In the genomic region with DNA sequence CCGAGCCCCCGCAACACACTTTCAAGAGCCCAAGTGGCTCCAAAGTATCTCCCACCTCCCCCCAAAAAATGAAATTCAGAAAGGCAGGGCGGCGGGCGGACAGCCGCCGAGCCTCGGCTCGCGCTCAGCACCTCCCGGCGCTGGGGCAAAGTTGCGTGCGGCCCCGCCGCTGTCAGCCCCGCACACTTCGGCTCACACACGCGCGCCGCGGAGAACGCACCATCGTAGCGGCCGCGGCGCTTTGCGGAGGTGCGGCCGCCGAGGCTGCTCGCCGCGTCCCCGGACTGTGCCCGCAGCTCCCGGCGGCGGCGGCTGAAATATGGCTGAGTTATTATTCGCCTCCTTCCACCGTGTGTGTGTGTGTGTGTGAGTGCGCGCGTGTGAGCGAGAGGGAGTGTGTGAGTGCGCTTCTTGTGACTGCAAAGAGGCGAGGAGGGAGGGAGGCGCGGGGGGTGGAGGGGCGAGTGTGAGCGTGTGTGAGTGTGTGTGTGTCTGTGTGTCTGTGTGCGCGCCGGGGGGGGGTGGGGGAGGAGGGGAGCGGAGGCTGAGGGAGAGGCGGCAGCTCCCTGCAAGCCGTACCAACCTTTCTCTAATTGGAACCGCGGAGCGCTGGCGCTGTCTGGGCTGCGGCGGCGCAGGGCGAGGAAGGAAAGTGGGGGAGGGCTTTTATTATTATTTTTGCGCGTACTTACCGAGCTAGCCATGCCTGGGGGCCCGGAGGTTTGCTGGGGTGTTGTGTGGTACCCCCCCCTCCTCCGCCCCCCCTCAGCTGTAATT, we compare ENCODE assay signal across 8 cellular contexts. TPM values are rescaled to one million over a fixed set of nuclear protein-coding genes. Genes with fewer than 3 reads are reported as not detected.
A peak's percentile ranks its signal among the peaks of the same experiment; 100 is the strongest.
DNase-seq lines count a peak whose midpoint lies in the region; ATAC-seq and TF ChIP-seq lines count a peak whose summit lies in the region.

No MANE protein-coding gene starts in this region.

- peak overlapping the region; percentile 100 for H3K4me3 Mint-ChIP-seq in activated CD8-positive, alpha-beta memory T cell treated with anti-CD3 and anti-CD28 coated beads, Interleukin-2, amount 10 ng/mL, durations not matched to agents 7 days and 5 days
- H3K4me3 Mint-ChIP-seq in endodermal cell (peak overlapping the region; percentile 75), mesothelial cell of epicardium (peak overlapping the region; percentile 95)

- peak overlapping the region; percentile 23 for H3K9ac ChIP-seq in endodermal cell (ENCODE audit: extremely low read depth, low read length, poor library complexity, severe bottlenecking)

- ATAC-seq in HG02763 (IDR thresholded peaks at IDR 0.05; ENCODE audit: unreplicated experiment), result peak; percentile 9
- peak; percentile 26 for ATAC-seq in activated CD8-positive, alpha-beta memory T cell treated with anti-CD3 and anti-CD28 coated beads, Interleukin-2, amount 10 ng/mL, durations not matched to agents 7 days and 5 days

- H3K36me3 Mint-ChIP-seq in activated CD8-positive, alpha-beta memory T cell treated with anti-CD3 and anti-CD28 coated beads, Interleukin-2, amount 10 ng/mL, durations not matched to agents 7 days and 5 days, result peaks cover 33% of the 10 kb centered on the region
- no peaks in the 10 kb centered on the region for H3K36me3 Mint-ChIP-seq in endodermal cell (ENCODE audit: low read depth)
- no peaks in the 10 kb centered on the region for H3K36me3 Mint-ChIP-seq in mesothelial cell of epicardium

- peaks cover 43% of the 10 kb centered on the region for H3K4me1 Mint-ChIP-seq in activated CD8-positive, alpha-beta memory T cell treated with anti-CD3 and anti-CD28 coated beads, Interleukin-2, amount 10 ng/mL, durations not matched to agents 7 days and 5 days
- peaks cover 28% of the 10 kb centered on the region for H3K4me1 Mint-ChIP-seq in endodermal cell
- H3K4me1 Mint-ChIP-seq in mesothelial cell of epicardium, result peaks cover 61% of the 10 kb centered on the region

- no peaks in the 10 kb centered on the region for H3K9me3 ChIP-seq in endodermal cell (ENCODE audit: control insufficient read depth, low read length)

- H3K4me3 ChIP-seq in GM12864 (ENCODE audit: low read depth, low read length) (peak overlapping the region; percentile 78), endodermal cell (ENCODE audit: low read length) (peak overlapping the region; percentile 89)

- peak; percentile 2 for TF ChIP-seq CTCF in GM12864 (IDR thresholded peaks at IDR 0.05; ENCODE audit: low read depth, low read length, missing control alignments)
- TF ChIP-seq CTCF in endodermal cell (conservative IDR thresholded peaks at IDR 0.05), result no peak
- TF ChIP-seq CTCF in mesothelial cell of epicardium (IDR thresholded peaks at IDR 0.05; ENCODE audit: unreplicated experiment), result no peak

- H3K27me3 Mint-ChIP-seq in activated CD8-positive, alpha-beta memory T cell treated with anti-CD3 and anti-CD28 coated beads, Interleukin-2, amount 10 ng/mL, durations not matched to agents 7 days and 5 days, result no peaks in the 10 kb centered on the region
- H3K27me3 Mint-ChIP-seq in endodermal cell (ENCODE audit: insufficient read depth), result peaks cover 65% of the 10 kb centered on the region
- peaks cover 8% of the 10 kb centered on the region for H3K27me3 Mint-ChIP-seq in mesothelial cell of epicardium (ENCODE audit: low read depth)

- CTCF ChIA-PET in activated CD8-positive, alpha-beta memory T cell treated with anti-CD3 and anti-CD28 coated beads, Interleukin-2, amount 10 ng/mL, durations not matched to agents 7 days and 5 days (lab: Charles Lee), result interaction anchor here (0.7 to 1.9 kb wide), 20 partner anchors 10 to 623 kb away, joined by 3 to 13 read pairs (median 3); a partner anchor contains a TSS

- peaks cover 17% of the 10 kb centered on the region for H3K27me3 ChIP-seq in endodermal cell (ENCODE audit: control insufficient read depth, insufficient read depth, low read length, poor library complexity, severe bottlenecking)

- WGBS in endodermal cell (ENCODE audit: insufficient coverage in 1 of 2, insufficient read length in 1 of 2), 2 experiments, result 0% methylated on average over 8 to 69 of the region's 73 CpGs

- peak overlapping the region; percentile 94 for H3K27ac Mint-ChIP-seq in activated CD8-positive, alpha-beta memory T cell treated with anti-CD3 and anti-CD28 coated beads, Interleukin-2, amount 10 ng/mL, durations not matched to agents 7 days and 5 days
- no peak overlapping the region for H3K27ac Mint-ChIP-seq in endodermal cell
- H3K27ac Mint-ChIP-seq in mesothelial cell of epicardium, result peak overlapping the region; percentile 88

- no peaks in the 10 kb centered on the region for H3K9me3 Mint-ChIP-seq in activated CD8-positive, alpha-beta memory T cell treated with anti-CD3 and anti-CD28 coated beads, Interleukin-2, amount 10 ng/mL, durations not matched to agents 7 days and 5 days (ENCODE audit: low read depth)
- H3K9me3 Mint-ChIP-seq in endodermal cell (no peaks in the 10 kb centered on the region), mesothelial cell of epicardium (no peaks in the 10 kb centered on the region)

- DNase-seq in GM12864 (ENCODE audit: low read depth), result no peak
- peak; percentile 88 to 92 for DNase-seq in NCI-H526 (lab: John Stamatoyannopoulos, UW)
- peak; percentile 74 for DNase-seq in activated CD8-positive, alpha-beta memory T cell treated with anti-CD3 and anti-CD28 coated beads, Interleukin-2, amount 10 ng/mL, durations not matched to agents 7 days and 5 days
- DNase-seq in endodermal cell, result peak; percentile 83
- peak; percentile 46 to 71 for DNase-seq in mesothelial cell of epicardium (ENCODE audit: low spot score in 2 of 2, unreplicated experiment in 2 of 2)
- DNase-seq in stimulated activated CD8-positive, alpha-beta memory T cell treated with anti-CD3 and anti-CD28 coated beads, Interleukin-15, amount 100 ng/mL, for 24 hours (ENCODE audit: low read depth), result peak; percentile 37
- no peak for DNase-seq in cerebellar nuclear complex (lab: John Stamatoyannopoulos, UW)

- H3K4me1 ChIP-seq in endodermal cell (ENCODE audit: control insufficient read depth, insufficient read depth, low read length), result peaks cover 7% of the 10 kb centered on the region

- no peaks in the 10 kb centered on the region for H3K36me3 ChIP-seq in endodermal cell (ENCODE audit: control insufficient read depth, insufficient read depth, low read length)

- H3K27ac ChIP-seq in endodermal cell (ENCODE audit: low read depth, low read length), result peak overlapping the region; percentile 93

RNA-seq across cellular contexts. Expression of a gene that starts 0.6 kb away (rescaled TPM):
- 10 to 100 TPM; 55.9 to 56.4 TPM for total RNA-seq in activated CD8-positive, alpha-beta memory T cell treated with anti-CD3 and anti-CD28 coated beads, Interleukin-2, amount 10 ng/mL, durations not matched to agents 7 days and 5 days
- total RNA-seq in endodermal cell, result 10 to 100 TPM in 1 of 2 donors, 1 to 10 TPM in 1; 5.5 to 12.2 TPM
- 53.5 TPM for polyA plus RNA-seq in endodermal cell (2013, experiment 1 of 2)
- polyA plus RNA-seq in endodermal cell (2013, experiment 2 of 2), result 49.5 TPM
- 41.4 to 45.8 TPM (median 42.5 TPM) in 3 replicates for total RNA-seq in mesothelial cell of epicardium

Comparison
In these comparisons a context has a peak if more than half of its experiments do, and no peak if none do; other contexts are left out.
1. DNase-seq: peak in NCI-H526 (2 of 2), activated CD8-positive, alpha-beta memory T cell treated with anti-CD3 and anti-CD28 coated beads, Interleukin-2, amount 10 ng/mL, durations not matched to agents 7 days and 5 days (single experiment), endodermal cell (single experiment), mesothelial cell of epicardium (2 of 2) and stimulated activated CD8-positive, alpha-beta memory T cell treated with anti-CD3 and anti-CD28 coated beads, Interleukin-15, amount 100 ng/mL, for 24 hours (single experiment); none in GM12864 (single experiment) and cerebellar nuclear complex (0 of 2).
2. Peak in every context shown above with its lines, with median percentiles within 50 percentile points of each other: H3K4me3 Mint-ChIP-seq.